ENCODE assay signal across 38 cellular contexts in genomic region chr22:37629928-37630327, GRCh38. TPM values are rescaled to one million over a fixed set of nuclear protein-coding genes. Genes with fewer than 3 reads are reported as not detected.
"Had no signal": no experiment of that assay in that cellular context is flagged by ENCODE, and none has a peak within 500 bp of the region (broad histone marks: within the 10 kb centered on the region; RNA-seq: fewer than 3 reads in every experiment).

No MANE protein-coding gene starts in this region.

- H3K9me3 ChIP-seq: adrenal gland, body of pancreas, esophagus squamous epithelium, left ventricle myocardium inferior, mucosa of descending colon, neutrophil, ovary, uterus had no signal

- H3K27ac Mint-ChIP-seq: progenitor cell of endocrine pancreas, type B pancreatic cell had no signal

- H3K4me2 ChIP-seq: hepatocyte had no signal

- H3K9me3 Mint-ChIP-seq: activated CD4-positive, alpha-beta memory T cell treated with anti-CD3 and anti-CD28 coated beads for 36 hours; activated naive CD4-positive, alpha-beta T cell treated with anti-CD3 and anti-CD28 coated beads for 36 hours; activated naive CD8-positive, alpha-beta T cell treated with anti-CD3 and anti-CD28 coated beads for 36 hours; activated T-helper 1 cell treated with anti-CD3 and anti-CD28 coated beads, Interleukin-12 subunit alpha, Interleukin-12 subunit beta, Interleukin-2, Interleukin-4 antibody, amounts not matched to agents 30 ng/mL and 10 ng/mL and 1 ng/mL, durations not matched to agents 14 hours and 24 hours and 36 hours; nephron; stimulated activated memory B cell treated with anti-CD40 and anti-IgM and Interleukin-4, amounts not matched to agents 10 μg/mL and 1 μg/mL and 100 μg/mL, for 72 hours; stimulated activated naive CD8-positive, alpha-beta T cell treated with anti-CD3 and anti-CD28 coated beads, Interleukin-15, amount 100 ng/mL, for 72 hours; type B pancreatic cell had no signal

- H3K27me3 ChIP-seq: adrenal gland, body of pancreas, esophagus squamous epithelium, hepatocyte, neutrophil, ovary, uterus had no signal

- H2AFZ ChIP-seq: hepatocyte had no signal

- H3K27ac ChIP-seq: adrenal gland, body of pancreas, epithelial cell of prostate, esophagus squamous epithelium, hepatocyte, left ventricle myocardium inferior, ovary, uterus, VCaP had no signal

- H3K4me3 Mint-ChIP-seq: activated CD4-positive, alpha-beta memory T cell treated with anti-CD3 and anti-CD28 coated beads for 36 hours; activated naive CD4-positive, alpha-beta T cell treated with anti-CD3 and anti-CD28 coated beads for 36 hours; activated naive CD8-positive, alpha-beta T cell treated with anti-CD3 and anti-CD28 coated beads for 36 hours; activated T-helper 1 cell treated with anti-CD3 and anti-CD28 coated beads, Interleukin-12 subunit alpha, Interleukin-12 subunit beta, Interleukin-2, Interleukin-4 antibody, amounts not matched to agents 30 ng/mL and 10 ng/mL and 1 ng/mL, durations not matched to agents 14 hours and 24 hours and 36 hours; nephron; stimulated activated memory B cell treated with anti-CD40 and anti-IgM and Interleukin-4, amounts not matched to agents 10 μg/mL and 1 μg/mL and 100 μg/mL, for 72 hours; stimulated activated naive CD8-positive, alpha-beta T cell treated with anti-CD3 and anti-CD28 coated beads, Interleukin-15, amount 100 ng/mL, for 72 hours; type B pancreatic cell had no signal

- H3K27me3 Mint-ChIP-seq: activated CD4-positive, alpha-beta memory T cell treated with anti-CD3 and anti-CD28 coated beads for 36 hours; activated naive CD8-positive, alpha-beta T cell treated with anti-CD3 and anti-CD28 coated beads for 36 hours; progenitor cell of endocrine pancreas; stimulated activated memory B cell treated with anti-CD40 and anti-IgM and Interleukin-4, amounts not matched to agents 10 μg/mL and 1 μg/mL and 100 μg/mL, for 72 hours; stimulated activated naive CD8-positive, alpha-beta T cell treated with anti-CD3 and anti-CD28 coated beads, Interleukin-15, amount 100 ng/mL, for 72 hours; type B pancreatic cell had no signal

- FAIRE-seq: colon, endometrium, frontal cortex, TTC549 had no signal

- H3K4me3 ChIP-seq: adrenal gland, body of pancreas, esophagus squamous epithelium, hepatocyte, left ventricle myocardium inferior, mucosa of descending colon, ovary, skin epidermis, uterus had no signal

- DNase-seq: activated CD4-positive, alpha-beta memory T cell treated with anti-CD3 and anti-CD28 coated beads for 36 hours; activated CD4-positive, alpha-beta T cell treated with anti-CD3 and anti-CD28 coated beads for 4 hours; activated effector memory CD4-positive, alpha-beta T cell treated with anti-CD3 and anti-CD28 coated beads, Interleukin-2, amount 50 U/mL, for 16 hours; activated naive CD4-positive, alpha-beta T cell treated with anti-CD3 and anti-CD28 coated beads for 36 hours; activated naive CD8-positive, alpha-beta T cell treated with anti-CD3 and anti-CD28 coated beads for 36 hours; adrenal gland; aorta; body of pancreas; dermis blood vessel endothelial cell; effector CD4-positive, alpha-beta T cell; esophagus squamous epithelium; islet precursor cell; left ventricle myocardium inferior; mucosa of descending colon; ovary; retina; stimulated activated CD4-positive, alpha-beta T cell treated with anti-CD3 and anti-CD28 coated beads, Interleukin-4, amount 100 ng/mL, for 24 hours; stimulated activated naive CD8-positive, alpha-beta T cell treated with anti-CD3 and anti-CD28 coated beads, Interleukin-15, amount 100 ng/mL, for 72 hours; substantia nigra; T-helper 9 cell; uterus had no signal

- ATAC-seq: body of pancreas; mucosa of descending colon; sciatic nerve; stimulated activated memory B cell treated with anti-CD40 and anti-IgM and Interleukin-4, amounts not matched to agents 10 μg/mL and 1 μg/mL and 100 μg/mL, for 72 hours; stimulated activated naive CD8-positive, alpha-beta T cell treated with anti-CD3 and anti-CD28 coated beads, Interleukin-15, amount 100 ng/mL, for 72 hours had no signal

- H3K36me3 ChIP-seq: ovary, uterus had no signal

RNA-seq across cellular contexts. Expression of gene SH3BP1, which starts 9.5 kb away (rescaled TPM):
- total RNA-seq: myocyte had no signal

RNA-seq across cellular contexts. Expression of gene LGALS2, which starts 50.0 kb away (rescaled TPM):
- total RNA-seq: activated CD4-positive, alpha-beta memory T cell treated with anti-CD3 and anti-CD28 coated beads for 36 hours; activated naive CD4-positive, alpha-beta T cell treated with anti-CD3 and anti-CD28 coated beads for 36 hours; activated naive CD8-positive, alpha-beta T cell treated with anti-CD3 and anti-CD28 coated beads for 36 hours; activated T-helper 1 cell treated with anti-CD3 and anti-CD28 coated beads, Interleukin-12 subunit alpha, Interleukin-12 subunit beta, Interleukin-2, Interleukin-4 antibody, amounts not matched to agents 30 ng/mL and 10 ng/mL and 1 ng/mL, durations not matched to agents 14 hours and 24 hours and 36 hours; dermis blood vessel endothelial cell; esophagus squamous epithelium; frontal cortex; left ventricle myocardium inferior; lung microvascular endothelial cell; myocyte; sciatic nerve; uterus had no signal
